ENCODE assay signal across 9 cellular contexts in genomic region chr16:89326721-89327120, GRCh38.
DNase-seq lines count a peak whose midpoint lies in the region; ATAC-seq and TF ChIP-seq lines count a peak whose summit lies in the region.
"Had no signal": no experiment of that assay in that cellular context is flagged by ENCODE, and none has a peak within 500 bp of the region (broad histone marks: within the 10 kb centered on the region; RNA-seq: fewer than 3 reads in every experiment).

No MANE protein-coding gene starts in this region.

- peaks cover 85% of the 10 kb centered on the region for H3K4me1 Mint-ChIP-seq in HFFc6 (ENCODE audit: low read depth)

- no peak for TF ChIP-seq CTCF in 22Rv1 (IDR thresholded peaks at IDR 0.05)
- no peak for TF ChIP-seq CTCF in HFFc6 (IDR thresholded peaks at IDR 0.05)
- TF ChIP-seq CTCF in mucosa of descending colon (IDR thresholded peaks at IDR 0.05): no peak

- H3K27ac ChIP-seq in 22Rv1 (peak overlapping the region; percentile 67), cingulate gyrus (ENCODE audit: low read depth, low read length) (peak overlapping the region; percentile 76)

- peaks cover 14% of the 10 kb centered on the region for H3K27me3 Mint-ChIP-seq in HFFc6 (ENCODE audit: insufficient read depth)

- no peak overlapping the region for H3K4me3 ChIP-seq in mucosa of descending colon

- H3K9me3 Mint-ChIP-seq in HFFc6: no peaks in the 10 kb centered on the region

- H3K36me3 Mint-ChIP-seq in HFFc6 (ENCODE audit: low read depth): peaks cover 44% of the 10 kb centered on the region

- peak overlapping the region; percentile 79 for H3K4me3 Mint-ChIP-seq in HFFc6

- ATAC-seq in mucosa of descending colon: no peak

- no peak for DNase-seq in HFFc6
- DNase-seq in mucosa of descending colon: peak in 2 of 3 donors; percentile 28 to 49
- no peak for DNase-seq in MV-4-11 (lab: John Stamatoyannopoulos, UW)
- no peak for DNase-seq in middle frontal gyrus (ENCODE audit: extremely low spot score, low spot score)
- no peak for DNase-seq in hepatic stellate cell (ENCODE audit: low spot score)
- no peak for DNase-seq in HT-29 (ENCODE audit: low spot score)
- DNase-seq: NCI-H187 treated with DMSO at 0.1 percent for 48 hours had no signal

- H3K27ac Mint-ChIP-seq in HFFc6: peak overlapping the region; percentile 98

- no peaks in the 10 kb centered on the region for H3K9me3 ChIP-seq in mucosa of descending colon

- intact Hi-C loops in mucosa of descending colon (cut with DNase I, micrococcal nuclease): no loop called here

- peaks cover 31% of the 10 kb centered on the region for H3K4me1 ChIP-seq in mucosa of descending colon (ENCODE audit: low read depth)

- H3K36me3 ChIP-seq in mucosa of descending colon (ENCODE audit: low read depth): no peaks in the 10 kb centered on the region

Comparison
In these comparisons a context has a peak if more than half of its experiments do, and no peak if none do; other contexts are left out.
1. DNase-seq: peak in mucosa of descending colon (2 of 3); none in HFFc6 (single experiment), MV-4-11 (single experiment), middle frontal gyrus (single experiment), hepatic stellate cell (single experiment) and HT-29 (single experiment).